In genomic region chr20:45311589-45312211, GRCh38 we compare ENCODE assay signal across 9 cellular contexts. TPM values are rescaled to one million over a fixed set of nuclear protein-coding genes. Genes with fewer than 3 reads are reported as not detected.
DNase-seq lines count a peak whose midpoint lies in the region; ATAC-seq lines count a peak whose summit lies in the region.
"Had no signal": no experiment of that assay in that cellular context is flagged by ENCODE, and none has a peak within 500 bp of the region (broad histone marks: within the 10 kb centered on the region; RNA-seq: fewer than 3 reads in every experiment).

No MANE protein-coding gene starts in this region.

- H3K4me1 ChIP-seq in HUES6 (ENCODE audit: control insufficient read depth, insufficient read depth, low read length) (peaks cover 6% of the 10 kb centered on the region; the same call in 1 of the 2 replicates), adipocyte (ENCODE audit: control insufficient read depth, insufficient read depth, low read length) (no peaks in the 10 kb centered on the region)

- H3K4me3 ChIP-seq in HUES6 (ENCODE audit: low read depth, low read length), result peak overlapping the region; percentile 36; the same call in 1 of the 2 replicates
- H3K4me3 ChIP-seq in adipocyte (ENCODE audit: low read length), result no peak overlapping the region
- peak overlapping the region; percentile 10 for H3K4me3 ChIP-seq in iPS-11a (ENCODE audit: low read depth, low read length)

- DNase-seq in Caki2 (ENCODE audit: low read depth) (peak; percentile 33), SW480 (ENCODE audit: low spot score) (peak; percentile 74), adipocyte (ENCODE audit: low read depth) (peak; percentile 76)
- peak; percentile 44 to 67 for DNase-seq in stimulated activated CD4-positive, alpha-beta T cell treated with anti-CD3 and anti-CD28 coated beads, Interleukin-15, amount 100 ng/mL, for 48 hours (ENCODE audit: low read depth in 2 of 2)

- H3K9ac ChIP-seq in HUES6 (ENCODE audit: low read length) (no peak overlapping the region), adipocyte (ENCODE audit: low read length) (no peak overlapping the region)

- ATAC-seq in GM18502 (IDR thresholded peaks at IDR 0.05; ENCODE audit: poor library complexity, unreplicated experiment) (no peak), GM19455 (IDR thresholded peaks at IDR 0.05; ENCODE audit: unreplicated experiment) (no peak)

- H3K27me3 ChIP-seq in HUES6 (ENCODE audit: control insufficient read depth, insufficient read depth, low read length), result peaks cover 18% of the 10 kb centered on the region; the same call in 1 of the 2 replicates
- peaks cover 52% of the 10 kb centered on the region for H3K27me3 ChIP-seq in adipocyte (replicated peaks; ENCODE audit: control insufficient read depth, insufficient read depth, low read length)

- H3K36me3 ChIP-seq in HUES6 (ENCODE audit: control insufficient read depth, insufficient read depth, low read length) (no peaks in the 10 kb centered on the region), adipocyte (ENCODE audit: control insufficient read depth, insufficient read depth, low read length, severe bottlenecking) (no peaks in the 10 kb centered on the region)

- H3K27ac ChIP-seq in HUES6 (ENCODE audit: low read depth, low read length), result no peak overlapping the region

- no peaks in the 10 kb centered on the region for H3K9me3 ChIP-seq in HUES6 (ENCODE audit: control insufficient read depth, insufficient read depth, low read depth, low read length)
- H3K9me3 ChIP-seq in adipocyte (ENCODE audit: control insufficient read depth, low read length), result no peaks in the 10 kb centered on the region

- in situ Hi-C loops in Caki2 (cut with HindIII; ENCODE audit: low pct_unique_long_range_greater_than_20kb, low sequenced_read_pairs), result no loop called here

RNA-seq across cellular contexts. Expression of gene MATN4, which starts 3.6 kb away (rescaled TPM):
- total RNA-seq in Caki2 (2014; rRNA removed; shearing (Covaris generic); ENCODE audit: low replicate concordance), result 0.10 and 2.1 TPM in 2 replicates

RNA-seq across cellular contexts. Expression of gene RBPJL, which starts 5.1 kb away (rescaled TPM):
- not detected in 2 replicates for total RNA-seq in Caki2 (2014; rRNA removed; shearing (Covaris generic); ENCODE audit: low replicate concordance)
- total RNA-seq: urinary bladder had no signal

RNA-seq across cellular contexts. Expression of gene SDC4, which starts 36.5 kb away (rescaled TPM):
- 92.8 and 111 TPM in 2 replicates for total RNA-seq in Caki2 (2014; rRNA removed; shearing (Covaris generic); ENCODE audit: low replicate concordance)

RNA-seq across cellular contexts. Expression of gene SYS1, which starts 51.3 kb away (rescaled TPM):
- total RNA-seq in Caki2 (2014; rRNA removed; shearing (Covaris generic); ENCODE audit: low replicate concordance), result 59.1 and 84.9 TPM in 2 replicates

RNA-seq across cellular contexts. Expression of gene SLPI, which starts 57.3 kb away (rescaled TPM):
- 1.5 TPM in 1 of 2 replicates, not detected in the other for total RNA-seq in Caki2 (2014; rRNA removed; shearing (Covaris generic); ENCODE audit: low replicate concordance)
